ENCODE assay signal across 17 cellular contexts in the genomic region with DNA sequence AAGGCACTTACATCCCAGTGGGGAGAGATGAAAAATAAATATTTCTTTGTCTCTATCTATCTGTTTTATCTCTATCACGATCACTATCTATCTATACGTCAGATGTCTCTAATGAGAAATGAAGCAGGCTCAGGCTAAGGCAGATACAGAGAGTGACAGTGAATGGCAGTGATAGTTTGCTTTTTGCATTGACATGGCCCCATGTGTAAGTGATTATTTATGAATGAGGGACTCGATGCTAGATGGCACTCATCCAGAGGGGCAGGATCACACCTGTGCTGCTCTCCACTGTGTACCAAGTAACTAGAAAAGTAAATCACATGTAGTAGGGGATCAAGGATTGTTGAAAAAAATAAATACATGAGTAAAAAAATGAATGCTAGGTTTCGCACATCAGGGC.
A peak's percentile ranks its signal among the peaks of the same experiment; 100 is the strongest.
DNase-seq lines count a peak whose midpoint lies in the region; ATAC-seq lines count a peak whose summit lies in the region.
"Had no signal": no experiment of that assay in that cellular context is flagged by ENCODE, and none has a peak within 500 bp of the region (broad histone marks: within the 10 kb centered on the region; RNA-seq: fewer than 3 reads in every experiment).

No MANE protein-coding gene starts in this region.

- H3K27ac Mint-ChIP-seq in stimulated activated memory B cell treated with anti-CD40 and anti-IgM and Interleukin-4, amounts not matched to agents 10 μg/mL and 1 μg/mL and 100 μg/mL, for 72 hours, result no peak overlapping the region
- H3K27ac Mint-ChIP-seq: GM23338, T-cell had no signal

- DNase-seq in COR-L47 (lab: John Stamatoyannopoulos, UW) (peak; percentile 58), DMS53 treated with DMSO at 0.1 percent for 48 hours (lab: John Stamatoyannopoulos, UW; ENCODE audit: unreplicated experiment) (peak; percentile 9), NCI-H2171 (lab: John Stamatoyannopoulos, UW) (peak; percentile 14), NCI-H774 (lab: John Stamatoyannopoulos, UW) (peak; percentile 44), NCI-H2196 treated with DMSO at 0.1 percent for 48 hours (lab: John Stamatoyannopoulos, UW; ENCODE audit: unreplicated experiment) (no peak), NCI-H1930 (lab: John Stamatoyannopoulos, UW) (no peak)
- DNase-seq: BE2C, KBM-7, NCI-H1417 treated with DMSO at 0.1 percent for 48 hours, NCI-H2029, NCI-H226, NCI-H526 treated with DMSO at 0.1 percent for 48 hours, Peyer's patch, SJCRH30, T-cell had no signal

- H3K27me3 Mint-ChIP-seq in stimulated activated memory B cell treated with anti-CD40 and anti-IgM and Interleukin-4, amounts not matched to agents 10 μg/mL and 1 μg/mL and 100 μg/mL, for 72 hours, result no peaks in the 10 kb centered on the region
- H3K27me3 Mint-ChIP-seq: T-cell had no signal

- peaks cover 34% of the 10 kb centered on the region for H3K36me3 Mint-ChIP-seq in stimulated activated memory B cell treated with anti-CD40 and anti-IgM and Interleukin-4, amounts not matched to agents 10 μg/mL and 1 μg/mL and 100 μg/mL, for 72 hours

- H3K9me3 Mint-ChIP-seq in stimulated activated memory B cell treated with anti-CD40 and anti-IgM and Interleukin-4, amounts not matched to agents 10 μg/mL and 1 μg/mL and 100 μg/mL, for 72 hours, result no peaks in the 10 kb centered on the region
- H3K9me3 Mint-ChIP-seq: GM23338, T-cell had no signal

- ATAC-seq in stimulated activated memory B cell treated with anti-CD40 and anti-IgM and Interleukin-4, amounts not matched to agents 10 μg/mL and 1 μg/mL and 100 μg/mL, for 72 hours, result no peak
- ATAC-seq: GM23338, T-cell had no signal

- no peaks in the 10 kb centered on the region for H3K4me1 Mint-ChIP-seq in stimulated activated memory B cell treated with anti-CD40 and anti-IgM and Interleukin-4, amounts not matched to agents 10 μg/mL and 1 μg/mL and 100 μg/mL, for 72 hours
- H3K4me1 Mint-ChIP-seq: T-cell had no signal

- H3K4me3 Mint-ChIP-seq in stimulated activated memory B cell treated with anti-CD40 and anti-IgM and Interleukin-4, amounts not matched to agents 10 μg/mL and 1 μg/mL and 100 μg/mL, for 72 hours, result no peak overlapping the region
- H3K4me3 Mint-ChIP-seq: GM23338, T-cell had no signal

Comparison
In these comparisons a context has a peak if more than half of its experiments do, and no peak if none do; other contexts are left out.
1. DNase-seq: peak in COR-L47 (single experiment), DMS53 treated with DMSO at 0.1 percent for 48 hours (single experiment), NCI-H2171 (single experiment) and NCI-H774 (single experiment); none in NCI-H2196 treated with DMSO at 0.1 percent for 48 hours (single experiment) and NCI-H1930 (0 of 2).